ENCODE assay signal across 21 cellular contexts in the genomic region with DNA sequence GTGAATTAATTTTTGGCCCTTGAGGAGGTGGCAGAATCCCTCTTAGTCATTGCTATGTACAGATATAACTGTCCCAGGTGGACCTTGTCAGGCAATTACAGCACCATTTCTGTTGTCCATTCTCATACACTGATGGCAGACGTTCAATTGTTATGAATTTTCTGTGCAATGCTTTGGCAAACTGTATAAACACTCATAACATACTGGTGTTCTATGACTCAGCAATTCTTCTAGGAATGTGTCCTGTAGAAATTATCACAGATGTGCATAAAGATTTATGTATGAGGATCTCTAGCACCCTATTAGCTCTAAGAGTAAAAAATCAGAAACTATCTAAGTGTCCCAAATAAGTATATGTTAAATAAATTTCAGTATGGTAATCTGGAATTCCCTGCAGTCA.
DNase-seq lines count a peak whose midpoint lies in the region; ATAC-seq and TF ChIP-seq lines count a peak whose summit lies in the region.
"Had no signal": no experiment of that assay in that cellular context is flagged by ENCODE, and none has a peak within 500 bp of the region (broad histone marks: within the 10 kb centered on the region; RNA-seq: fewer than 3 reads in every experiment).

No MANE protein-coding gene starts in this region.

- no peak overlapping the region for H3K4me3 Mint-ChIP-seq in T-helper 2 cell treated with Interferon-gamma antibody and Interleukin-4, amounts not matched to agents 5 μg/mL and 100 μg/mL, for 36 hours
- H3K4me3 Mint-ChIP-seq: activated CD4-positive, alpha-beta memory T cell treated with anti-CD3 and anti-CD28 coated beads for 36 hours; activated naive CD4-positive, alpha-beta T cell treated with anti-CD3 and anti-CD28 coated beads, Interleukin-2, amount 50 U/mL, for 24 hours; activated T-cell treated with anti-CD3 and anti-CD28 coated beads, Interleukin-2, amount 50 U/mL, for 4 hours; CD8-positive, alpha-beta memory T cell; effector memory CD8-positive, alpha-beta T cell; nephron progenitor cell had no signal

- H3K27ac ChIP-seq in SK-N-SH (ENCODE audit: low read depth in 2 of 2, low read length in 1 of 2) = no peak overlapping the region
- peak overlapping the region; percentile 80 for H3K27ac ChIP-seq in SK-N-MC
- H3K27ac ChIP-seq in thyroid gland = no peak overlapping the region
- H3K27ac ChIP-seq: upper lobe of left lung, WERI-Rb-1 had no signal

- H3K9ac ChIP-seq in SK-N-SH (no peak overlapping the region), SK-N-MC (ENCODE audit: insufficient read length) (no peak overlapping the region)

- intact Hi-C loops in thyroid gland (cut with DNase I) = no loop called here

- ATAC-seq in SK-N-SH treated with all-trans-retinoic acid at 6 μM for 48 hours (no peak), GM21529 (IDR thresholded peaks at IDR 0.05; ENCODE audit: unreplicated experiment) (no peak)
- ATAC-seq: activated T-cell treated with anti-CD3 and anti-CD28 coated beads, Interleukin-2, amount 50 U/mL, for 4 hours; effector memory CD8-positive, alpha-beta T cell; GM12878; Panc1 had no signal

- H3K9me3 ChIP-seq in SK-N-SH = no peaks in the 10 kb centered on the region
- no peaks in the 10 kb centered on the region for H3K9me3 ChIP-seq in SK-N-MC (ENCODE audit: low read depth, low read length)
- H3K9me3 ChIP-seq in thyroid gland = no peaks in the 10 kb centered on the region
- H3K9me3 ChIP-seq: upper lobe of left lung had no signal

- WGBS in SK-N-SH (ENCODE audit: low lambda C conversion rate) = 28% methylated on average over 1 of the region's 1 CpG
- 72 to 74% methylated on average over 1 of the region's 1 CpG for WGBS in thyroid gland, 2 donors

- H3K4me3 ChIP-seq in SK-N-SH (ENCODE audit: low read depth in 2 of 2, low read length in 1 of 2) (no peak overlapping the region), SK-N-MC (0 out of 2 replicates have a peak overlapping the region, but pooled peaks have one; percentile 7), fibroblast of mammary gland (ENCODE audit: control insufficient read depth, low read depth, low read length) (no peak overlapping the region), thyroid gland (replicated peaks in 1 of 3) (no peak overlapping the region)
- H3K4me3 ChIP-seq: GM12878, upper lobe of left lung had no signal

- H3K4me1 ChIP-seq in SK-N-SH (ENCODE audit: control insufficient read depth in 1 of 2, insufficient read depth in 2 of 2, low read depth in 1 of 2, low read length in 1 of 2) = no peaks in the 10 kb centered on the region; a peak in 3 of 4 replicates
- peaks cover 0 to 10% of the 10 kb centered on the region in 2 donors for H3K4me1 ChIP-seq in thyroid gland
- H3K4me1 ChIP-seq: upper lobe of left lung had no signal

- no peaks in the 10 kb centered on the region for H3K9me3 Mint-ChIP-seq in T-helper 2 cell treated with Interferon-gamma antibody and Interleukin-4, amounts not matched to agents 5 μg/mL and 100 μg/mL, for 36 hours
- H3K9me3 Mint-ChIP-seq: activated CD4-positive, alpha-beta memory T cell treated with anti-CD3 and anti-CD28 coated beads for 36 hours; activated naive CD4-positive, alpha-beta T cell treated with anti-CD3 and anti-CD28 coated beads, Interleukin-2, amount 50 U/mL, for 24 hours; activated T-cell treated with anti-CD3 and anti-CD28 coated beads, Interleukin-2, amount 50 U/mL, for 4 hours had no signal

- no peaks in the 10 kb centered on the region for H3F3A ChIP-seq in SK-N-SH (replicated peaks; ENCODE audit: insufficient read depth)

- no peak for TF ChIP-seq POLR2A in thyroid gland (IDR thresholded peaks at IDR 0.05)

- no peak for TF ChIP-seq CTCF in SK-N-SH (IDR thresholded peaks at IDR 0.05)
- no peak for TF ChIP-seq CTCF in fibroblast of mammary gland (conservative IDR thresholded peaks at IDR 0.05; ENCODE audit: control insufficient read depth, insufficient read depth, low read depth, low read length)
- no peak for TF ChIP-seq CTCF in thyroid gland (IDR thresholded peaks at IDR 0.05)

- no peaks in the 10 kb centered on the region for H3K79me2 ChIP-seq in SK-N-SH (ENCODE audit: insufficient read depth)

- no peaks in the 10 kb centered on the region for H4K20me1 ChIP-seq in SK-N-SH (ENCODE audit: insufficient read depth)

- CTCF ChIA-PET in SK-N-SH (lab: Yijun Ruan, JAX) = interaction anchor here (1.6 kb wide), 1 partner anchor 10 kb away, joined by 6 read pairs; no protein-coding TSS in a partner anchor

- TF ChIP-seq RAD21 in SK-N-SH (IDR thresholded peaks at IDR 0.05; ENCODE audit: low read length) = no peak

- no peaks in the 10 kb centered on the region for H3K27me3 Mint-ChIP-seq in T-helper 2 cell treated with Interferon-gamma antibody and Interleukin-4, amounts not matched to agents 5 μg/mL and 100 μg/mL, for 36 hours (ENCODE audit: low read depth)

- no peak overlapping the region for H3K4me2 ChIP-seq in SK-N-SH

- H3K9me2 ChIP-seq in SK-N-SH = no peaks in the 10 kb centered on the region

- H2AFZ ChIP-seq in SK-N-SH (ENCODE audit: low read depth) = no peak overlapping the region

- H3K27ac Mint-ChIP-seq in T-helper 2 cell treated with Interferon-gamma antibody and Interleukin-4, amounts not matched to agents 5 μg/mL and 100 μg/mL, for 36 hours = no peak overlapping the region
- H3K27ac Mint-ChIP-seq: activated CD4-positive, alpha-beta memory T cell treated with anti-CD3 and anti-CD28 coated beads for 36 hours; activated naive CD4-positive, alpha-beta T cell treated with anti-CD3 and anti-CD28 coated beads, Interleukin-2, amount 50 U/mL, for 24 hours; CD8-positive, alpha-beta memory T cell; effector memory CD8-positive, alpha-beta T cell; nephron progenitor cell had no signal

- no peaks in the 10 kb centered on the region for H3K27me3 ChIP-seq in SK-N-SH (ENCODE audit: insufficient read depth)
- H3K27me3 ChIP-seq in thyroid gland = no peaks in the 10 kb centered on the region
- H3K27me3 ChIP-seq: upper lobe of left lung had no signal

- H3K36me3 ChIP-seq in SK-N-SH (replicated peaks in 1 of 2; ENCODE audit: control insufficient read depth in 1 of 2, insufficient read depth in 2 of 2, low read length in 1 of 2) (no peaks in the 10 kb centered on the region), SK-N-MC (ENCODE audit: insufficient read depth, low read length) (no peaks in the 10 kb centered on the region), thyroid gland (no peaks in the 10 kb centered on the region)
- H3K36me3 ChIP-seq: upper lobe of left lung, WERI-Rb-1 had no signal

- DNase-seq in SK-N-SH (no peak), SK-N-MC (ENCODE audit: low read depth, low spot score) (no peak), fibroblast of mammary gland (ENCODE audit: low read depth) (peak; percentile 39), thyroid gland (no peak), T-helper 9 cell (no peak)
- no peak for DNase-seq in T-helper 2 cell treated with Interferon-gamma antibody and Interleukin-4, amounts not matched to agents 5 μg/mL and 100 μg/mL, for 36 hours (ENCODE audit: low spot score)
- DNase-seq: activated CD4-positive, alpha-beta memory T cell treated with anti-CD3 and anti-CD28 coated beads for 36 hours; activated T-cell treated with anti-CD3 and anti-CD28 coated beads, Interleukin-2, amount 50 U/mL, for 4 hours; CD8-positive, alpha-beta memory T cell; effector memory CD8-positive, alpha-beta T cell; NCI-H187; NCI-H526 treated with DMSO at 0.1 percent for 48 hours; nephron progenitor cell; stimulated activated naive CD4-positive, alpha-beta T cell treated with Interleukin-2 at 50 U/mL for 16 hours; upper lobe of left lung; WERI-Rb-1 had no signal

- POLR2A ChIA-PET in SK-N-SH (lab: Yijun Ruan, JAX) = no interaction called here

- no peak for TF ChIP-seq EP300 in SK-N-SH (IDR thresholded peaks at IDR 0.05; ENCODE audit: borderline replicate concordance in 1 of 2, low read depth in 1 of 2, low read length in 1 of 2)

- H3K36me3 Mint-ChIP-seq in T-helper 2 cell treated with Interferon-gamma antibody and Interleukin-4, amounts not matched to agents 5 μg/mL and 100 μg/mL, for 36 hours (ENCODE audit: low read depth) = no peaks in the 10 kb centered on the region
- H3K36me3 Mint-ChIP-seq: activated CD4-positive, alpha-beta memory T cell treated with anti-CD3 and anti-CD28 coated beads for 36 hours; activated naive CD4-positive, alpha-beta T cell treated with anti-CD3 and anti-CD28 coated beads, Interleukin-2, amount 50 U/mL, for 24 hours; CD8-positive, alpha-beta memory T cell had no signal

- H3K4me1 Mint-ChIP-seq in T-helper 2 cell treated with Interferon-gamma antibody and Interleukin-4, amounts not matched to agents 5 μg/mL and 100 μg/mL, for 36 hours (ENCODE audit: low read depth) = no peaks in the 10 kb centered on the region
- H3K4me1 Mint-ChIP-seq: activated naive CD4-positive, alpha-beta T cell treated with anti-CD3 and anti-CD28 coated beads, Interleukin-2, amount 50 U/mL, for 24 hours; CD8-positive, alpha-beta memory T cell had no signal

TF ChIP-seq in SK-N-SH treated with all-trans-retinoic acid at 6 μM for 48 hours, 23 proteins besides CTCF, POLR2A, EP300 and RAD21 (continues in another document):
- TF ChIP-seq CSDC2 (CRISPR knock-in tag; IDR thresholded peaks at IDR 0.05) (no peak), ISL1 (CRISPR knock-in tag; IDR thresholded peaks at IDR 0.05) (0 out of 2 replicates have a peak, but pooled peaks have one; percentile 19), ZFP30 (CRISPR knock-in tag; IDR thresholded peaks at IDR 0.05) (no peak)

TF ChIP-seq in SK-N-SH, 30 proteins besides CTCF, POLR2A, EP300 and RAD21 (continues in another document):
- TF ChIP-seq MEF2A (IDR thresholded peaks at IDR 0.05; ENCODE audit: borderline replicate concordance, low read depth) (no peak), GATA2 (CRISPR knock-in tag; IDR thresholded peaks at IDR 0.05) (no peak), CHD2 (IDR thresholded peaks at IDR 0.05; ENCODE audit: low read length, partially characterized antibody) (no peak), FOSL2 (IDR thresholded peaks at IDR 0.05; ENCODE audit: borderline replicate concordance, low read depth) (no peak), YY1 (IDR thresholded peaks at IDR 0.05; ENCODE audit: low read depth) (no peak), ELF1 (IDR thresholded peaks at IDR 0.05) (no peak), EZH2phosphoT487 (IDR thresholded peaks at IDR 0.05; ENCODE audit: borderline replicate concordance, low read depth) (no peak)
- TF ChIP-seq, protein P1, sequence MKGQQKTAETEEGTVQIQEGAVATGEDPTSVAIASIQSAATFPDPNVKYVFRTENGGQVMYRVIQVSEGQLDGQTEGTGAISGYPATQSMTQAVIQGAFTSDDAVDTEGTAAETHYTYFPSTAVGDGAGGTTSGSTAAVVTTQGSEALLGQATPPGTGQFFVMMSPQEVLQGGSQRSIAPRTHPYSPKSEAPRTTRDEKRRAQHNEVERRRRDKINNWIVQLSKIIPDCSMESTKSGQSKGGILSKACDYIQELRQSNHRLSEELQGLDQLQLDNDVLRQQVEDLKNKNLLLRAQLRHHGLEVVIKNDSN (IDR thresholded peaks at IDR 0.05; ENCODE audit: borderline replicate concordance, low read depth) = no peak
